In genomic region chr14:76954371-76954770, GRCh38 we compare ENCODE assay signal across 8 cellular contexts.
DNase-seq lines count a peak whose midpoint lies in the region; ATAC-seq, FAIRE-seq and TF ChIP-seq lines count a peak whose summit lies in the region.

No MANE protein-coding gene starts in this region.

- H3K4me2 ChIP-seq in BLaER1 = peak overlapping the region; percentile 93

- H3K36me3 ChIP-seq in BLaER1 = no peaks in the 10 kb centered on the region
- H3K36me3 ChIP-seq in Panc1 (ENCODE audit: control insufficient read depth, insufficient read depth, low read length) = no peaks in the 10 kb centered on the region
- no peaks in the 10 kb centered on the region for H3K36me3 ChIP-seq in endodermal cell (ENCODE audit: control insufficient read depth, insufficient read depth, low read length)
- H3K36me3 ChIP-seq in neutrophil = no peaks in the 10 kb centered on the region

- intact Hi-C loops in Panc1 (cut with micrococcal nuclease; ENCODE audit: unreplicated experiment) = no loop called here

- in situ Hi-C loops in Panc1 (cut with HindIII; ENCODE audit: low pct_unique_long_range_greater_than_20kb, low sequenced_read_pairs) = no loop called here

- no peak for TF ChIP-seq CTCF in Panc1 (IDR thresholded peaks at IDR 0.05)
- no peak for TF ChIP-seq CTCF in endodermal cell (conservative IDR thresholded peaks at IDR 0.05)
- TF ChIP-seq CTCF in neutrophil (IDR thresholded peaks at IDR 0.05) = no peak

- H3K9me3 Mint-ChIP-seq in endodermal cell = no peaks in the 10 kb centered on the region

- DNase-seq in Panc1 (ENCODE audit: low read depth, low spot score) (no peak), endodermal cell (no peak), HTR-8/SVneo (ENCODE audit: insufficient read length, low spot score) (no peak), GM03348 (ENCODE audit: low spot score) (no peak), NCI-H2171 treated with DMSO at 0.1 percent for 48 hours (lab: John Stamatoyannopoulos, UW) (no peak)

- peak overlapping the region; percentile 90 for H3K27ac Mint-ChIP-seq in endodermal cell

- peaks cover 36% of the 10 kb centered on the region for H3K4me1 Mint-ChIP-seq in endodermal cell

- no TSS peak for BruUV-seq in Panc1 (replicated peaks; lab: Mats Ljungman, UMichigan)

- CTCF ChIA-PET in Panc1 (lab: Charles Lee) = no interaction called here

- no peak for ATAC-seq in Panc1
- ATAC-seq in HG03460 (IDR thresholded peaks at IDR 0.05; ENCODE audit: unreplicated experiment) = no peak

- WGBS in endodermal cell (ENCODE audit: insufficient coverage in 1 of 2, insufficient read length in 1 of 2), 2 experiments = 73 to 77% methylated on average over 2 to 3 of the region's 3 CpGs

- no peaks in the 10 kb centered on the region for H3K36me3 Mint-ChIP-seq in endodermal cell (ENCODE audit: low read depth)

- no peak overlapping the region for H3K4me3 ChIP-seq in BLaER1
- no peak overlapping the region for H3K4me3 ChIP-seq in Panc1 (ENCODE audit: low read depth in 2 of 2, low read length in 2 of 2)
- H3K4me3 ChIP-seq in endodermal cell (ENCODE audit: low read length) = no peak overlapping the region
- H3K4me3 ChIP-seq in neutrophil (ENCODE audit: low read depth in 1 of 2, low read length in 1 of 2) = no peak overlapping the region

- peaks cover 81% of the 10 kb centered on the region for H3K4me1 ChIP-seq in BLaER1
- peaks cover 68% of the 10 kb centered on the region for H3K4me1 ChIP-seq in Panc1 (ENCODE audit: control insufficient read depth, insufficient read depth, low read length)
- H3K4me1 ChIP-seq in endodermal cell (ENCODE audit: control insufficient read depth, insufficient read depth, low read length) = peaks cover 21% of the 10 kb centered on the region
- H3K4me1 ChIP-seq in neutrophil (ENCODE audit: control insufficient read depth in 1 of 2, insufficient read depth in 1 of 2, low read depth in 1 of 2, low read length in 1 of 2) = peaks cover 56 to 58% of the 10 kb centered on the region in 2 experiments

- H3K27me3 Mint-ChIP-seq in endodermal cell (ENCODE audit: insufficient read depth) = no peaks in the 10 kb centered on the region

- no peak overlapping the region for H3K9ac ChIP-seq in BLaER1
- no peak overlapping the region for H3K9ac ChIP-seq in endodermal cell (ENCODE audit: extremely low read depth, low read length, poor library complexity, severe bottlenecking)

- H4K20me1 ChIP-seq in BLaER1 = peaks cover 5% of the 10 kb centered on the region; the same call in 1 of the 2 replicates

- no peak overlapping the region for H3K4me3 Mint-ChIP-seq in endodermal cell

- H3K9me3 ChIP-seq in BLaER1 (no peaks in the 10 kb centered on the region), Panc1 (ENCODE audit: control insufficient read depth, insufficient read depth, low read depth, low read length) (no peaks in the 10 kb centered on the region), endodermal cell (ENCODE audit: control insufficient read depth, low read length) (no peaks in the 10 kb centered on the region), neutrophil (no peaks in the 10 kb centered on the region)

- no peaks in the 10 kb centered on the region for H3K27me3 ChIP-seq in BLaER1
- H3K27me3 ChIP-seq in Panc1 (ENCODE audit: control insufficient read depth, insufficient read depth, low read length) = no peaks in the 10 kb centered on the region
- H3K27me3 ChIP-seq in endodermal cell (ENCODE audit: control insufficient read depth, insufficient read depth, low read length, poor library complexity, severe bottlenecking) = no peaks in the 10 kb centered on the region
- H3K27me3 ChIP-seq in neutrophil = no peaks in the 10 kb centered on the region

- POLR2A ChIA-PET in Panc1 (lab: Charles Lee) = interaction anchor here (0.7 kb wide), 1 partner anchor 33 kb away, joined by 3 read pairs; no protein-coding TSS in a partner anchor

- no peak for FAIRE-seq in HTR-8/SVneo (lab: Jason Lieb, UNC)

- H3K27ac ChIP-seq in BLaER1 (no peak overlapping the region), Panc1 (ENCODE audit: low read length) (peak overlapping the region; percentile 98), endodermal cell (ENCODE audit: low read depth, low read length) (peak overlapping the region; percentile 99), neutrophil (peak overlapping the region; percentile 88)
